ENCODE assay signal across 18 cellular contexts in the genomic region with DNA sequence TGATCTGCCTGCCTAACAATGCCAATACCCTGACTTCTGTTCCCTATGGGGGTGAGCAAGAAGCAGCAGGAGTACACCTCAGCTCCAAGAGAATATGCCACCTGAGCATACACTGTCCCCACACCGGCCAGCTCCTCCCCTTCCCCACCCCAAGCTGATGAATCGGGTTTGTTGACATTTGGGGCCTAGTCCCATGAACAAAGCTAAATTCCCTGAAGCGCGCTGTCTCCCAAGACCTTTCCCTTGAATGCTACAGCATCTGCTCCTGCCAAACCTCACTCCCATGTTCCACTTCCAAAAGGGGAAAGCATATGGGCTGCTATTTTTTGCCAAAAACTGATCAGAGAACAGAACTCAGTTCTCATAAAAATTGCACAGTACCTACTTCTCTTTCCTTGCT.
A peak's percentile ranks its signal among the peaks of the same experiment; 100 is the strongest.
DNase-seq lines count a peak whose midpoint lies in the region; ATAC-seq and TF ChIP-seq lines count a peak whose summit lies in the region.
"Had no signal": no experiment of that assay in that cellular context is flagged by ENCODE, and none has a peak within 500 bp of the region (broad histone marks: within the 10 kb centered on the region; RNA-seq: fewer than 3 reads in every experiment).

No MANE protein-coding gene starts in this region.

- H3K27me3 ChIP-seq in CD4-positive, alpha-beta memory T cell (ENCODE audit: insufficient read depth, low read length): no peaks in the 10 kb centered on the region
- H3K27me3 ChIP-seq: body of pancreas, gastrocnemius medialis, Peyer's patch, stomach had no signal

- ATAC-seq in mucosa of descending colon: peak; percentile 42
- ATAC-seq: body of pancreas, gastrocnemius medialis had no signal

- DNase-seq in DMS 273 (lab: John Stamatoyannopoulos, UW; ENCODE audit: unreplicated experiment): peak; percentile 75
- peak; percentile 87 for DNase-seq in NCI-H146 treated with DMSO at 0.1 percent for 48 hours (lab: John Stamatoyannopoulos, UW; ENCODE audit: unreplicated experiment)
- peak; percentile 64 to 96 for DNase-seq in cerebellar nuclear complex (lab: John Stamatoyannopoulos, UW)
- DNase-seq in mucosa of descending colon: peak in 1 of 3 donors; percentile 4
- no peak for DNase-seq in amniotic stem cell (lab: John Stamatoyannopoulos, UW)
- no peak for DNase-seq in activated CD4-positive, alpha-beta T cell treated with anti-CD3 and anti-CD28 coated beads, Interleukin-2, amount 50 U/mL, for 1 hour
- DNase-seq in chondrocyte (ENCODE audit: low spot score): no peak
- no peak for DNase-seq in CD4-positive, alpha-beta memory T cell
- DNase-seq: activated naive CD4-positive, alpha-beta T cell; effector memory CD4-positive, alpha-beta T cell; gastrocnemius medialis; immature natural killer cell; midbrain; NCI-H524; Peyer's patch; spleen; stomach had no signal

- intact Hi-C loops in mucosa of descending colon (cut with DNase I, micrococcal nuclease): no loop called here
- intact Hi-C loops in CD4-positive, alpha-beta memory T cell (cut with micrococcal nuclease): no loop called here

- H3K36me3 Mint-ChIP-seq in chondrocyte (ENCODE audit: low read depth): no peaks in the 10 kb centered on the region
- no peaks in the 10 kb centered on the region for H3K36me3 Mint-ChIP-seq in CD4-positive, alpha-beta memory T cell
- H3K36me3 Mint-ChIP-seq: immature natural killer cell had no signal

- no peaks in the 10 kb centered on the region for H3K4me1 ChIP-seq in mucosa of descending colon (ENCODE audit: low read depth)
- H3K4me1 ChIP-seq in CD4-positive, alpha-beta memory T cell (ENCODE audit: insufficient read depth, low read length): no peaks in the 10 kb centered on the region
- H3K4me1 ChIP-seq: body of pancreas, gastrocnemius medialis, Peyer's patch, spleen, stomach had no signal

- H3K9me3 Mint-ChIP-seq in chondrocyte (ENCODE audit: low read depth): peaks cover 4% of the 10 kb centered on the region
- peaks cover 0 to 1% (median 0%) of the 10 kb centered on the region in 8 donors for H3K9me3 Mint-ChIP-seq in CD4-positive, alpha-beta memory T cell
- H3K9me3 Mint-ChIP-seq: immature natural killer cell had no signal

- H3K27me3 Mint-ChIP-seq in chondrocyte (ENCODE audit: low read depth): peaks cover 5% of the 10 kb centered on the region
- H3K27me3 Mint-ChIP-seq in CD4-positive, alpha-beta memory T cell: peaks cover 15 to 26% of the 10 kb centered on the region in 2 donors

- H3K36me3 ChIP-seq in mucosa of descending colon (ENCODE audit: low read depth): no peaks in the 10 kb centered on the region
- H3K36me3 ChIP-seq in CD4-positive, alpha-beta memory T cell (ENCODE audit: insufficient read depth, low read length): no peaks in the 10 kb centered on the region
- H3K36me3 ChIP-seq: gastrocnemius medialis, Peyer's patch, spleen, stomach had no signal

- no peak for TF ChIP-seq CTCF in mucosa of descending colon (IDR thresholded peaks at IDR 0.05)
- no peak for TF ChIP-seq CTCF in chondrocyte (IDR thresholded peaks at IDR 0.05)

- no peak overlapping the region for H3K4me3 Mint-ChIP-seq in chondrocyte (ENCODE audit: unreplicated experiment)
- H3K4me3 Mint-ChIP-seq in CD4-positive, alpha-beta memory T cell: no peak overlapping the region
- H3K4me3 Mint-ChIP-seq: immature natural killer cell had no signal

- H3K27ac Mint-ChIP-seq in chondrocyte (ENCODE audit: unreplicated experiment): no peak overlapping the region
- no peak overlapping the region for H3K27ac Mint-ChIP-seq in CD4-positive, alpha-beta memory T cell
- H3K27ac Mint-ChIP-seq: immature natural killer cell had no signal

- CTCF ChIA-PET in CD4-positive, alpha-beta memory T cell (lab: Charles Lee; ENCODE audit: partially characterized antibody): interaction anchor here (0.8 to 1.0 kb wide), 2 partner anchors 9 to 43 kb away, joined by 4 read pairs; no protein-coding TSS in a partner anchor

- H3K9me3 ChIP-seq in mucosa of descending colon: no peaks in the 10 kb centered on the region
- no peaks in the 10 kb centered on the region for H3K9me3 ChIP-seq in CD4-positive, alpha-beta memory T cell (ENCODE audit: control insufficient read depth in 1 of 2, low read length in 2 of 2)
- H3K9me3 ChIP-seq: body of pancreas, gastrocnemius medialis, Peyer's patch, spleen had no signal

- peaks cover 24% of the 10 kb centered on the region for H3K4me1 Mint-ChIP-seq in chondrocyte (ENCODE audit: low read depth)
- H3K4me1 Mint-ChIP-seq in CD4-positive, alpha-beta memory T cell: no peaks in the 10 kb centered on the region
- H3K4me1 Mint-ChIP-seq: immature natural killer cell had no signal

- H3K4me3 ChIP-seq in mucosa of descending colon: no peak overlapping the region
- H3K4me3 ChIP-seq in CD4-positive, alpha-beta memory T cell (ENCODE audit: low read length in 2 of 2): no peak overlapping the region
- H3K4me3 ChIP-seq: body of pancreas, gastrocnemius medialis, Peyer's patch, spleen, stomach had no signal

- no peak overlapping the region for H3K27ac ChIP-seq in CD4-positive, alpha-beta memory T cell (ENCODE audit: low read depth, low read length)
- H3K27ac ChIP-seq: body of pancreas, gastrocnemius medialis, Peyer's patch, spleen, stomach had no signal

- POLR2A ChIA-PET in CD4-positive, alpha-beta memory T cell (lab: Charles Lee; ENCODE audit: partially characterized antibody): no interaction called here

Comparison
In these comparisons a context has a peak if more than half of its experiments do, and no peak if none do; other contexts are left out.
1. DNase-seq: peak in DMS 273 (single experiment), NCI-H146 treated with DMSO at 0.1 percent for 48 hours (single experiment) and cerebellar nuclear complex (2 of 2); none in amniotic stem cell (single experiment), activated CD4-positive, alpha-beta T cell treated with anti-CD3 and anti-CD28 coated beads, Interleukin-2, amount 50 U/mL, for 1 hour (single experiment), chondrocyte (single experiment) and CD4-positive, alpha-beta memory T cell (0 of 5).